2 cellular contexts compared by ENCODE assay signal in genomic region chr11:35587972-35588371, GRCh38.
TF ChIP-seq lines count a peak whose summit lies in the region.

No MANE protein-coding gene starts in this region.

TF ChIP-seq in SK-N-SH, 30 proteins besides CTCF, POLR2A, EP300 and RAD21 (continued from another document):
- TF ChIP-seq MAX (IDR thresholded peaks at IDR 0.05; ENCODE audit: low read depth) (no peak), SIN3A (IDR thresholded peaks at IDR 0.05; ENCODE audit: borderline replicate concordance, low read depth, low read length) (no peak), SMC3 (IDR thresholded peaks at IDR 0.05; ENCODE audit: low read depth, low read length) (no peak), MXI1 (IDR thresholded peaks at IDR 0.05; ENCODE audit: low read depth, low read length) (no peak), TAF1 (IDR thresholded peaks at IDR 0.05; ENCODE audit: borderline replicate concordance, low read depth, low read length) (no peak), MEF2A (IDR thresholded peaks at IDR 0.05; ENCODE audit: borderline replicate concordance, low read depth) (no peak), REST (IDR thresholded peaks at IDR 0.05; ENCODE audit: low read depth, low read length) (no peak), USF2 (IDR thresholded peaks at IDR 0.05; ENCODE audit: borderline replicate concordance, low read depth, low read length) (no peak), IRF3 (IDR thresholded peaks at IDR 0.05; ENCODE audit: low read depth, low read length) (no peak), POLR2AphosphoS5 (IDR thresholded peaks at IDR 0.05; ENCODE audit: low read depth, low read length) (no peak), GATA2 (CRISPR knock-in tag; IDR thresholded peaks at IDR 0.05) (no peak), NFIC (IDR thresholded peaks at IDR 0.05; ENCODE audit: borderline replicate concordance) (no peak), ZBTB33 (IDR thresholded peaks at IDR 0.05; ENCODE audit: borderline replicate concordance, low read depth) (no peak), ELF1 (IDR thresholded peaks at IDR 0.05) (no peak)
TF ChIP-seq in SK-N-SH: peak in this region for 0.

TF ChIP-seq in SK-N-SH treated with all-trans-retinoic acid at 6 μM for 48 hours, 23 proteins besides CTCF, POLR2A, EP300 and RAD21 (continued from another document):
- no peak for TF ChIP-seq SNAI2 (CRISPR knock-in tag; IDR thresholded peaks at IDR 0.05)
